21 cellular contexts compared by ENCODE assay signal in genomic region chr9:123365881-123366528, GRCh38. TPM values are rescaled to one million over a fixed set of nuclear protein-coding genes. Genes with fewer than 3 reads are reported as not detected.
DNase-seq lines count a peak whose midpoint lies in the region; ATAC-seq and TF ChIP-seq lines count a peak whose summit lies in the region.
"Had no signal": no experiment of that assay in that cellular context is flagged by ENCODE, and none has a peak within 500 bp of the region (broad histone marks: within the 10 kb centered on the region; RNA-seq: fewer than 3 reads in every experiment).

No MANE protein-coding gene starts in this region.

- H3K9ac ChIP-seq in mesenchymal stem cell (ENCODE audit: low read length) = no peak overlapping the region
- H3K9ac ChIP-seq: KMS-11 had no signal

- intact Hi-C loops in dorsolateral prefrontal cortex (cut with DNase I) = no loop called here

- no peak overlapping the region for H2BK5ac ChIP-seq in mesenchymal stem cell (ENCODE audit: low read depth, low read length, poor library complexity, severe bottlenecking)

- no peaks in the 10 kb centered on the region for H3K9me3 ChIP-seq in mesenchymal stem cell (ENCODE audit: control insufficient read depth, low read length)

- TF ChIP-seq CTCF in dorsolateral prefrontal cortex (IDR thresholded peaks at IDR 0.05 in 54 of 56, conservative IDR thresholded peaks at IDR 0.05 in 2 of 56; ENCODE audit: low read depth in 1 of 56, partially characterized antibody in 56 of 56) = no peak

- no peak overlapping the region for H2AFZ ChIP-seq in mesenchymal stem cell (ENCODE audit: low read depth, low read length)

- H2BK15ac ChIP-seq in mesenchymal stem cell (ENCODE audit: low read depth, poor library complexity, severe bottlenecking) = no peak overlapping the region

- no peak overlapping the region for H3K18ac ChIP-seq in mesenchymal stem cell (ENCODE audit: low read depth in 1 of 2, low read length in 2 of 2)

- H3K27ac ChIP-seq in dorsolateral prefrontal cortex = peak overlapping the region in 34 of 59 donors; percentile 46 to 99 (median 92)
- H3K27ac ChIP-seq in mesenchymal stem cell (ENCODE audit: low read length, poor library complexity, severe bottlenecking) = no peak overlapping the region
- H3K27ac ChIP-seq in temporal lobe (ENCODE audit: low read depth, low read length) = peak overlapping the region; percentile 96
- H3K27ac ChIP-seq: C4-2B, KMS-11 had no signal

- 87% methylated on average over 65 of the region's 67 CpGs for WGBS in mesenchymal stem cell

- H3K14ac ChIP-seq in mesenchymal stem cell (ENCODE audit: low read length in 2 of 2) = no peak overlapping the region

- H3K79me1 ChIP-seq in mesenchymal stem cell (replicated peaks; ENCODE audit: low read length, poor library complexity, severe bottlenecking) = no peaks in the 10 kb centered on the region

- H3K4me1 ChIP-seq in mesenchymal stem cell (ENCODE audit: control insufficient read depth, insufficient read depth, low read depth, low read length) = peaks cover 47% of the 10 kb centered on the region

- no peak overlapping the region for H4K8ac ChIP-seq in mesenchymal stem cell (ENCODE audit: low read length)

- no peak overlapping the region for H2BK120ac ChIP-seq in mesenchymal stem cell (ENCODE audit: low read depth, low read length)

- H3K4ac ChIP-seq in mesenchymal stem cell (ENCODE audit: low read depth in 1 of 2, low read length in 2 of 2) = no peak overlapping the region

- H3K27me3 ChIP-seq in dorsolateral prefrontal cortex (peaks cover 0 to 7% (median 0%) of the 10 kb centered on the region in 45 donors), mesenchymal stem cell (ENCODE audit: control insufficient read depth in 1 of 2, insufficient read depth in 1 of 2, low read length in 2 of 2) (peaks cover 9 to 46% of the 10 kb centered on the region in 2 experiments)

- H2AK5ac ChIP-seq in mesenchymal stem cell (ENCODE audit: low read length, severe bottlenecking) = no peak overlapping the region

- ATAC-seq in left lobe of liver = no peak
- ATAC-seq: Panc1 had no signal

- DNase-seq in DMS53 (lab: John Stamatoyannopoulos, UW) = peak; percentile 59
- DNase-seq in DMS53 treated with DMSO at 0.1 percent for 48 hours (lab: John Stamatoyannopoulos, UW; ENCODE audit: unreplicated experiment) = no peak
- no peak for DNase-seq in dorsolateral prefrontal cortex
- DNase-seq in mesenchymal stem cell = no peak
- DNase-seq in left lobe of liver (ENCODE audit: low spot score) = no peak
- no peak for DNase-seq in NCI-H748 treated with DMSO at 0.1 percent for 48 hours (lab: John Stamatoyannopoulos, UW)
- no peak for DNase-seq in middle frontal gyrus (ENCODE audit: extremely low spot score, low spot score)
- DNase-seq: CD8-positive, alpha-beta memory T cell; DMS79; HCEC 1CT; NCI-H1092 treated with DMSO at 0.1 percent for 48 hours; NCI-H1436 treated with DMSO at 0.1 percent for 48 hours; NCI-H1930; NCI-H510A treated with DMSO at 0.1 percent for 48 hours; NCI-H774; NK-92 treated with Interleukin-12 subunit alpha and Interleukin-12 subunit beta, amount 100 ng/mL, for 24 hours had no signal

- no peak overlapping the region for H2BK12ac ChIP-seq in mesenchymal stem cell (ENCODE audit: low read length in 2 of 2)

- no peak overlapping the region for H3K23ac ChIP-seq in mesenchymal stem cell (ENCODE audit: low read length in 2 of 2)

- H3K36me3 ChIP-seq in mesenchymal stem cell (ENCODE audit: control insufficient read depth in 1 of 2, insufficient read depth in 2 of 2, low read depth in 1 of 2, low read length in 2 of 2) = no peaks in the 10 kb centered on the region

- H3K4me2 ChIP-seq in mesenchymal stem cell (ENCODE audit: low read length, poor library complexity, severe bottlenecking) = no peak overlapping the region
- H3K4me2 ChIP-seq: KMS-11 had no signal

- H3K4me3 ChIP-seq in dorsolateral prefrontal cortex (no peak overlapping the region), mesenchymal stem cell (ENCODE audit: insufficient read depth in 1 of 2, low read depth in 1 of 2, low read length in 2 of 2) (no peak overlapping the region)

- H4K91ac ChIP-seq in mesenchymal stem cell (ENCODE audit: low read length) = peak overlapping the region; percentile 52

RNA-seq across cellular contexts. Expression of gene CRB2, which starts 10.0 kb away (rescaled TPM):
- total RNA-seq in dorsolateral prefrontal cortex = 100 to 1,000 TPM in 1 of 120 experiments, 10 to 100 TPM in 119; 14.5 to 102 (median 32.1) TPM
- polyA plus RNA-seq in mesenchymal stem cell (2013, experiment 1 of 2) = 0.11 TPM
- 0.10 TPM for polyA plus RNA-seq in mesenchymal stem cell (2013, experiment 2 of 2)
- 5.4 TPM for total RNA-seq in temporal lobe
- not detected for total RNA-seq in left lobe of liver
- total RNA-seq: CD8-positive, alpha-beta memory T cell; HT1080 had no signal
